In genomic region chr17:75273968-75274708, GRCh38 we compare ENCODE assay signal across 1 cellular context.
TF ChIP-seq lines count a peak whose summit lies in the region.

No MANE protein-coding gene starts in this region.

TF ChIP-seq in K562, 482 proteins besides CTCF, POLR2A, EP300 and RAD21 (continued from another document and continues in another):
- peak; percentile 27; the same call in 1 of the 2 replicates for TF ChIP-seq MGA (IDR thresholded peaks at IDR 0.05)
- no peak for TF ChIP-seq KDM4B (IDR thresholded peaks at IDR 0.05; ENCODE audit: borderline replicate concordance in 2 of 2, low read depth in 1 of 2)
- no peak for TF ChIP-seq SMAD1 (IDR thresholded peaks at IDR 0.05; ENCODE audit: low read depth, low read length, partially characterized antibody)
- TF ChIP-seq ZKSCAN3 (CRISPR knock-in tag; IDR thresholded peaks at IDR 0.05), result no peak
- TF ChIP-seq ELF4 (CRISPR knock-in tag; IDR thresholded peaks at IDR 0.05), result no peak
- TF ChIP-seq RBBP5 (IDR thresholded peaks at IDR 0.05; ENCODE audit: borderline replicate concordance, insufficient read depth, low read length, poor library complexity, severe bottlenecking), result no peak
- TF ChIP-seq THAP12 (CRISPR knock-in tag; IDR thresholded peaks at IDR 0.05), result no peak
- TF ChIP-seq POLR3A (IDR thresholded peaks at IDR 0.05; ENCODE audit: borderline replicate concordance, extremely low read depth, insufficient read depth, insufficient read length), result no peak
- no peak for TF ChIP-seq GATA2 (CRISPR knock-in tag; IDR thresholded peaks at IDR 0.05)
- TF ChIP-seq CHD4 (IDR thresholded peaks at IDR 0.05; ENCODE audit: insufficient read depth, insufficient replicate concordance, low read depth, low read length, poor library complexity, severe bottlenecking), result no peak
- no peak for TF ChIP-seq ZBTB12 (CRISPR knock-in tag; IDR thresholded peaks at IDR 0.05)
- no peak for TF ChIP-seq TEAD2 (tag; IDR thresholded peaks at IDR 0.05)
- TF ChIP-seq ETV6 (IDR thresholded peaks at IDR 0.05; ENCODE audit: borderline replicate concordance in 1 of 2, low read depth in 2 of 2, low read length in 1 of 2), result no peak
- TF ChIP-seq ETV6 (CRISPR knock-in tag; IDR thresholded peaks at IDR 0.05; ENCODE audit: borderline replicate concordance), result no peak
- TF ChIP-seq CBX3 (IDR thresholded peaks at IDR 0.05; ENCODE audit: borderline replicate concordance in 1 of 2, low read length in 2 of 2), result no peak
- TF ChIP-seq TARDBP (IDR thresholded peaks at IDR 0.05), result no peak
- no peak for TF ChIP-seq E4F1 (CRISPR knock-in tag; IDR thresholded peaks at IDR 0.05; ENCODE audit: borderline replicate concordance)
- TF ChIP-seq PHTF2 (CRISPR knock-in tag; IDR thresholded peaks at IDR 0.05), result no peak
- TF ChIP-seq ADNP (tag; IDR thresholded peaks at IDR 0.05), result no peak
- no peak for TF ChIP-seq SP1 (CRISPR knock-in tag; IDR thresholded peaks at IDR 0.05)
- no peak for TF ChIP-seq RBM22 (IDR thresholded peaks at IDR 0.05; ENCODE audit: low read depth, low read length, poor library complexity, severe bottlenecking)
- no peak for TF ChIP-seq THAP7 (CRISPR knock-in tag; IDR thresholded peaks at IDR 0.05)
- TF ChIP-seq MITF (IDR thresholded peaks at IDR 0.05), result no peak
- no peak for TF ChIP-seq USF2 (CRISPR knock-in tag; IDR thresholded peaks at IDR 0.05)
- no peak for TF ChIP-seq PTRF (tag; IDR thresholded peaks at IDR 0.05)
- TF ChIP-seq HDAC8 (tag; IDR thresholded peaks at IDR 0.05), result no peak
- no peak for TF ChIP-seq SMC3 (conservative IDR thresholded peaks at IDR 0.05; ENCODE audit: insufficient read depth, low read depth, low read length)
- no peak for TF ChIP-seq CBX5 (IDR thresholded peaks at IDR 0.05; ENCODE audit: borderline replicate concordance, low read depth)
- TF ChIP-seq DMBX1 (CRISPR knock-in tag; IDR thresholded peaks at IDR 0.05; ENCODE audit: borderline replicate concordance), result no peak
- TF ChIP-seq MNT (conservative IDR thresholded peaks at IDR 0.05), result no peak
- TF ChIP-seq POLR2AphosphoS2 (IDR thresholded peaks at IDR 0.05; ENCODE audit: low read length), result no peak
- TF ChIP-seq ZNF449 (CRISPR knock-in tag; IDR thresholded peaks at IDR 0.05), result no peak
- peak; percentile 43; the same call in 1 of the 2 replicates for TF ChIP-seq ATF7 (IDR thresholded peaks at IDR 0.05)
